ENCODE assay signal across 19 cellular contexts in genomic region chr10:86231796-86232560, GRCh38.
A peak's percentile ranks its signal among the peaks of the same experiment; 100 is the strongest.
DNase-seq lines count a peak whose midpoint lies in the region; ATAC-seq and TF ChIP-seq lines count a peak whose summit lies in the region.
"Had no signal": no experiment of that assay in that cellular context is flagged by ENCODE, and none has a peak within 500 bp of the region (broad histone marks: within the 10 kb centered on the region; RNA-seq: fewer than 3 reads in every experiment).

No MANE protein-coding gene starts in this region.

- TF ChIP-seq CTCF in WTC11 (IDR thresholded peaks at IDR 0.05) = no peak
- TF ChIP-seq CTCF in neural progenitor cell (IDR thresholded peaks at IDR 0.05) = no peak

- H3K4me3 ChIP-seq in neural progenitor cell = no peak overlapping the region
- H3K4me3 ChIP-seq: A549, BLaER1 had no signal

- H3K4me2 ChIP-seq in neural progenitor cell = no peak overlapping the region
- H3K4me2 ChIP-seq: A549, BLaER1, KMS-11 had no signal

- peaks cover 17% of the 10 kb centered on the region for H3F3A ChIP-seq in neural progenitor cell (ENCODE audit: low read depth)

- H3K79me2 ChIP-seq in neural progenitor cell (ENCODE audit: low read depth) = no peaks in the 10 kb centered on the region

- intact Hi-C loops in Right ventricle myocardium superior (cut with DNase I) = no loop called here
- intact Hi-C loops in left cardiac atrium (cut with DNase I) = no loop called here

- H4K20me1 ChIP-seq in neural progenitor cell (ENCODE audit: low read depth) = no peaks in the 10 kb centered on the region
- H4K20me1 ChIP-seq: BLaER1 had no signal

- ATAC-seq in Right ventricle myocardium superior (ENCODE audit: poor library complexity) = no peak
- no peak for ATAC-seq in left cardiac atrium
- no peak for ATAC-seq in WTC11
- ATAC-seq in T-cell (replicated peaks in 1 of 4) = no peak
- ATAC-seq in HG03039 (IDR thresholded peaks at IDR 0.05; ENCODE audit: unreplicated experiment) = no peak
- ATAC-seq in HG03460 (IDR thresholded peaks at IDR 0.05; ENCODE audit: unreplicated experiment) = no peak
- ATAC-seq: A549 had no signal

- H3K27me3 Mint-ChIP-seq in WTC11 (ENCODE audit: low read depth) (peaks cover 3% of the 10 kb centered on the region; the same call in 1 of the 2 replicates), neural progenitor cell (ENCODE audit: insufficient read depth, low read depth) (peaks cover 2% of the 10 kb centered on the region), T-cell (peaks cover under 1 to 4% of the 10 kb centered on the region in 2 donors)

- H3K9me3 Mint-ChIP-seq in WTC11 (peaks cover 15% of the 10 kb centered on the region), neural progenitor cell (peaks cover 7% of the 10 kb centered on the region), T-cell (no peaks in the 10 kb centered on the region)

- no peaks in the 10 kb centered on the region for H3K9me3 ChIP-seq in neural progenitor cell (ENCODE audit: low read depth)
- H3K9me3 ChIP-seq: A549 had no signal

- peaks cover 7% of the 10 kb centered on the region for H3K36me3 Mint-ChIP-seq in WTC11
- H3K36me3 Mint-ChIP-seq in neural progenitor cell = peaks cover 3% of the 10 kb centered on the region
- no peaks in the 10 kb centered on the region for H3K36me3 Mint-ChIP-seq in T-cell
- H3K36me3 Mint-ChIP-seq: CD14-positive monocyte; CD4-positive, alpha-beta memory T cell had no signal

- H3K36me3 ChIP-seq in neural progenitor cell = no peaks in the 10 kb centered on the region
- H3K36me3 ChIP-seq: BLaER1 had no signal

- POLR2A ChIA-PET in WTC11 (lab: Charles Lee) (no interaction called here), T-cell (lab: Charles Lee) (no interaction called here)

- no peaks in the 10 kb centered on the region for H3K27me3 ChIP-seq in neural progenitor cell
- H3K27me3 ChIP-seq: BLaER1 had no signal

- DNase-seq in Right ventricle myocardium superior = peak; percentile 33
- no peak for DNase-seq in left cardiac atrium
- DNase-seq in WTC11 (ENCODE audit: low spot score) = no peak
- DNase-seq in neural progenitor cell (ENCODE audit: low spot score) = peak; percentile 16
- DNase-seq in T-cell = no peak
- DNase-seq: AML-193; CD4-positive, alpha-beta memory T cell; DMS153; DMS79; GF-D8; GOT3; H9 had no signal

- CTCF ChIA-PET in WTC11 (lab: Charles Lee) (interaction anchor here (1.7 kb wide), 1 partner anchor 117 kb away, joined by 6 read pairs; no protein-coding TSS in a partner anchor), T-cell (lab: Charles Lee) (no interaction called here)

- H2AFZ ChIP-seq in neural progenitor cell (replicated peaks) = no peak overlapping the region

- H3K27ac Mint-ChIP-seq in WTC11 = no peak overlapping the region
- no peak overlapping the region for H3K27ac Mint-ChIP-seq in neural progenitor cell
- no peak overlapping the region for H3K27ac Mint-ChIP-seq in T-cell
- H3K27ac Mint-ChIP-seq: CD4-positive, alpha-beta memory T cell had no signal

- peaks cover 40% of the 10 kb centered on the region for H3K4me1 Mint-ChIP-seq in WTC11
- peaks cover 28% of the 10 kb centered on the region for H3K4me1 Mint-ChIP-seq in neural progenitor cell
- no peaks in the 10 kb centered on the region for H3K4me1 Mint-ChIP-seq in T-cell
- H3K4me1 Mint-ChIP-seq: CD4-positive, alpha-beta memory T cell had no signal

- H3K27ac ChIP-seq in neural progenitor cell = no peak overlapping the region
- H3K27ac ChIP-seq: 22Rv1, A549, BLaER1, KMS-11 had no signal

- H3K9ac ChIP-seq in neural progenitor cell = no peak overlapping the region
- H3K9ac ChIP-seq: BLaER1, KMS-11 had no signal

- H3K4me1 ChIP-seq in neural progenitor cell = peaks cover 40% of the 10 kb centered on the region
- H3K4me1 ChIP-seq: A549 had no signal

- H3K4me3 Mint-ChIP-seq in WTC11 = no peak overlapping the region
- no peak overlapping the region for H3K4me3 Mint-ChIP-seq in neural progenitor cell
- H3K4me3 Mint-ChIP-seq in T-cell = no peak overlapping the region
- H3K4me3 Mint-ChIP-seq: CD14-positive monocyte; CD4-positive, alpha-beta memory T cell had no signal

TF ChIP-seq in WTC11, 78 proteins besides CTCF, POLR2A, EP300 and RAD21:
- TF ChIP-seq ESRRA (CRISPR knock-in tag; IDR thresholded peaks at IDR 0.05; ENCODE audit: borderline replicate concordance) = no peak
- TF ChIP-seq IRF2 (CRISPR knock-in tag; IDR thresholded peaks at IDR 0.05; ENCODE audit: borderline replicate concordance, low read depth) = no peak
- TF ChIP-seq ATF2 (CRISPR knock-in tag; IDR thresholded peaks at IDR 0.05; ENCODE audit: borderline replicate concordance, low read depth) = no peak
- TF ChIP-seq ZNF423 (CRISPR knock-in tag; IDR thresholded peaks at IDR 0.05) = no peak
- no peak for TF ChIP-seq ZNF138 (CRISPR knock-in tag; conservative IDR thresholded peaks at IDR 0.05)
- no peak for TF ChIP-seq ZSCAN18 (CRISPR knock-in tag; IDR thresholded peaks at IDR 0.05)
- no peak for TF ChIP-seq NR2C2 (CRISPR knock-in tag; IDR thresholded peaks at IDR 0.05)
- peak; percentile 67; the same call in 1 of the 2 replicates for TF ChIP-seq GTF2I (CRISPR knock-in tag; conservative IDR thresholded peaks at IDR 0.05)
- no peak for TF ChIP-seq ZBTB21 (CRISPR knock-in tag; IDR thresholded peaks at IDR 0.05; ENCODE audit: borderline replicate concordance)

Comparison
In these comparisons a context has a peak if more than half of its experiments do, and no peak if none do; other contexts are left out.
1. DNase-seq: peak in Right ventricle myocardium superior (single experiment) and neural progenitor cell (single experiment); none in left cardiac atrium (single experiment), WTC11 (single experiment) and T-cell (0 of 34).